10 cellular contexts compared by ENCODE assay signal in genomic region chr14:65333926-65334687, GRCh38.
DNase-seq lines count a peak whose midpoint lies in the region; ATAC-seq and TF ChIP-seq lines count a peak whose summit lies in the region.
"Had no signal": no experiment of that assay in that cellular context is flagged by ENCODE, and none has a peak within 500 bp of the region (broad histone marks: within the 10 kb centered on the region; RNA-seq: fewer than 3 reads in every experiment).

No MANE protein-coding gene starts in this region.

- no peak for TF ChIP-seq CTCF in breast epithelium (IDR thresholded peaks at IDR 0.05)
- no peak for TF ChIP-seq CTCF in MCF 10A (IDR thresholded peaks at IDR 0.05; ENCODE audit: unreplicated experiment)
- no peak for TF ChIP-seq CTCF in astrocyte of the cerebellum (IDR thresholded peaks at IDR 0.05; ENCODE audit: low read depth, low read length, missing control alignments)
- no peak for TF ChIP-seq CTCF in uterus (IDR thresholded peaks at IDR 0.05)

- WGBS in mesenchymal stem cell, result 14% methylated on average over 8 of the region's 8 CpGs

- no peaks in the 10 kb centered on the region for H3K79me1 ChIP-seq in mesenchymal stem cell (replicated peaks; ENCODE audit: low read length, poor library complexity, severe bottlenecking)

- H3K9ac ChIP-seq in mesenchymal stem cell (ENCODE audit: low read length), result peak overlapping the region; percentile 34

- H3K4me1 ChIP-seq in breast epithelium (peaks cover 6 to 8% of the 10 kb centered on the region in 2 donors), mesenchymal stem cell (ENCODE audit: control insufficient read depth, insufficient read depth, low read depth, low read length) (no peaks in the 10 kb centered on the region), uterus (peaks cover 0 to 4% of the 10 kb centered on the region in 2 donors)

- no peaks in the 10 kb centered on the region for H3K9me3 Mint-ChIP-seq in MCF 10A (ENCODE audit: unreplicated experiment)
- H3K9me3 Mint-ChIP-seq: CD4-positive, CD25-positive, alpha-beta regulatory T cell had no signal

- POLR2A ChIA-PET in MCF 10A (lab: Yijun Ruan, JAX), result no interaction called here

- H3K4me3 Mint-ChIP-seq in MCF 10A (ENCODE audit: unreplicated experiment), result no peak overlapping the region
- H3K4me3 Mint-ChIP-seq: CD4-positive, CD25-positive, alpha-beta regulatory T cell had no signal

- H2AK5ac ChIP-seq in mesenchymal stem cell (ENCODE audit: low read length, severe bottlenecking), result no peak overlapping the region

- in situ Hi-C loops in astrocyte of the cerebellum (cut with HindIII; ENCODE audit: low sequenced_read_pairs), result no loop called here

- H3K27ac Mint-ChIP-seq in MCF 10A (ENCODE audit: low read depth, unreplicated experiment), result no peak overlapping the region

- no peaks in the 10 kb centered on the region for H3K27me3 Mint-ChIP-seq in MCF 10A (ENCODE audit: insufficient read depth, unreplicated experiment)
- H3K27me3 Mint-ChIP-seq: CD4-positive, CD25-positive, alpha-beta regulatory T cell had no signal

- H3K9me3 ChIP-seq in breast epithelium, result no peaks in the 10 kb centered on the region
- no peaks in the 10 kb centered on the region for H3K9me3 ChIP-seq in mesenchymal stem cell (ENCODE audit: control insufficient read depth, low read length)
- no peaks in the 10 kb centered on the region for H3K9me3 ChIP-seq in uterus

- peak overlapping the region; percentile 5 to 78 for H3K4ac ChIP-seq in mesenchymal stem cell (ENCODE audit: low read depth in 1 of 2, low read length in 2 of 2)

- H3K14ac ChIP-seq in mesenchymal stem cell (ENCODE audit: low read length in 2 of 2), result no peak overlapping the region

- H3K4me1 Mint-ChIP-seq in MCF 10A (ENCODE audit: insufficient read depth, unreplicated experiment), result peaks cover 6% of the 10 kb centered on the region

- ATAC-seq in GM18861 (IDR thresholded peaks at IDR 0.05; ENCODE audit: unreplicated experiment) (no peak), GM18502 (IDR thresholded peaks at IDR 0.05; ENCODE audit: poor library complexity, unreplicated experiment) (no peak)

- no peaks in the 10 kb centered on the region for H3K36me3 ChIP-seq in breast epithelium
- no peaks in the 10 kb centered on the region for H3K36me3 ChIP-seq in mesenchymal stem cell (ENCODE audit: control insufficient read depth in 1 of 2, insufficient read depth in 2 of 2, low read depth in 1 of 2, low read length in 2 of 2)
- no peaks in the 10 kb centered on the region for H3K36me3 ChIP-seq in uterus

- no peak overlapping the region for H3K4me2 ChIP-seq in mesenchymal stem cell (ENCODE audit: low read length, poor library complexity, severe bottlenecking)

- peak overlapping the region; percentile 71 to 82 for H3K27ac ChIP-seq in breast epithelium
- H3K27ac ChIP-seq in mesenchymal stem cell (ENCODE audit: low read length, poor library complexity, severe bottlenecking), result no peak overlapping the region
- H3K27ac ChIP-seq in uterus, result peak overlapping the region in 1 of 2 donors; percentile 35

- no peak overlapping the region for H3K23ac ChIP-seq in mesenchymal stem cell (ENCODE audit: low read length in 2 of 2)

- H2BK15ac ChIP-seq in mesenchymal stem cell (ENCODE audit: low read depth, poor library complexity, severe bottlenecking), result no peak overlapping the region

- TF ChIP-seq POLR2A in breast epithelium (IDR thresholded peaks at IDR 0.05) (no peak), uterus (IDR thresholded peaks at IDR 0.05) (no peak)

- no TSS peak for BruUV-seq in MCF 10A (replicated peaks; lab: Mats Ljungman, UMichigan)

- CTCF ChIA-PET in MCF 10A (lab: Yijun Ruan, JAX), result no interaction called here

- intact Hi-C loops in breast epithelium (cut with DNase I; ENCODE audit: low total_unique reads) (no loop called here), MCF 10A (cut with micrococcal nuclease) (no loop called here), uterus (cut with DNase I; ENCODE audit: low total_unique reads) (no loop called here)

- H3K27me3 ChIP-seq in breast epithelium (no peaks in the 10 kb centered on the region), mesenchymal stem cell (ENCODE audit: control insufficient read depth in 1 of 2, insufficient read depth in 1 of 2, low read length in 2 of 2) (no peaks in the 10 kb centered on the region), uterus (no peaks in the 10 kb centered on the region)

- H3K18ac ChIP-seq in mesenchymal stem cell (ENCODE audit: low read depth in 1 of 2, low read length in 2 of 2), result peak overlapping the region; percentile 66 to 71

- H2BK120ac ChIP-seq in mesenchymal stem cell (ENCODE audit: low read depth, low read length), result peak overlapping the region; percentile 96

- H3K36me3 Mint-ChIP-seq in MCF 10A (ENCODE audit: insufficient read depth, unreplicated experiment), result no peaks in the 10 kb centered on the region
- H3K36me3 Mint-ChIP-seq: CD4-positive, CD25-positive, alpha-beta regulatory T cell had no signal

- H2BK5ac ChIP-seq in mesenchymal stem cell (ENCODE audit: low read depth, low read length, poor library complexity, severe bottlenecking), result no peak overlapping the region

- H2AFZ ChIP-seq in mesenchymal stem cell (ENCODE audit: low read depth, low read length), result no peak overlapping the region

- H4K91ac ChIP-seq in mesenchymal stem cell (ENCODE audit: low read length), result peak overlapping the region; percentile 9

- H4K8ac ChIP-seq in mesenchymal stem cell (ENCODE audit: low read length), result peak overlapping the region; percentile 82

- DNase-seq in breast epithelium (ENCODE audit: low spot score in 2 of 2) (peak; percentile 53 to 81), MCF 10A (ENCODE audit: unreplicated experiment) (no peak), astrocyte of the cerebellum (ENCODE audit: low read depth) (peak; percentile 64), mesenchymal stem cell (peak; percentile 65), uterus (peak; percentile 18 to 20), NCI-H1436 (lab: John Stamatoyannopoulos, UW) (no peak)
- DNase-seq: CD4-positive, CD25-positive, alpha-beta regulatory T cell; stimulated activated CD4-positive, alpha-beta T cell treated with anti-CD3 and anti-CD28 coated beads, Interleukin-2, amount 100 ng/mL, for 24 hours had no signal

- peak overlapping the region; percentile 87 to 92 for H2BK12ac ChIP-seq in mesenchymal stem cell (ENCODE audit: low read length in 2 of 2)

- H3K4me3 ChIP-seq in breast epithelium (no peak overlapping the region), astrocyte of the cerebellum (ENCODE audit: low read depth, low read length) (no peak overlapping the region), mesenchymal stem cell (ENCODE audit: insufficient read depth in 1 of 2, low read depth in 1 of 2, low read length in 2 of 2) (peak overlapping the region in 1 of 2 experiments; percentile 6), uterus (no peak overlapping the region)

Comparison
In these comparisons a context has a peak if more than half of its experiments do, and no peak if none do; other contexts are left out.
1. DNase-seq: peak in breast epithelium (2 of 2), astrocyte of the cerebellum (single experiment), mesenchymal stem cell (single experiment) and uterus (2 of 2); none in MCF 10A (single experiment) and NCI-H1436 (single experiment).